33 cellular contexts compared by ENCODE assay signal in the genomic region with DNA sequence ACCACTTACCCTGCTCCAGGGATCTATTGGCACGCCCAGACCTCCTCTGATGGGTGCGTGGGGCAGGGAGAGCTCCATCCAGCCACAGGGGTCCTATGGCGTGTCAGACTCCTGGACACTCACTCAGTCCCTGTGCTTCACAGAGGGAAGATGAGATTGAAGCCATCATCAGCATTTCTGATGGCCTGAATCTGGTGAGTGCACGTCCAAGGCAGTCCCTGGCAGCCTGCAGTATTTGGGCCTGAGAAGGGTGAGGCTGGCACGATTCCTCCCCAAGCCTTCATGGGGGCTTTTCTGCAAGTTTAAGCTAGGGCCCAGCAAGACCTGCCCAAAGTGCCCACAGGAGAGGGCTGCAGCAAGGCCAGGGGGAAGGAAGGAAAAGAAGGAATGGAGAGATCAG. TPM values are rescaled to one million over a fixed set of nuclear protein-coding genes. Genes with fewer than 3 reads are reported as not detected.
"Had no signal": no experiment of that assay in that cellular context is flagged by ENCODE, and none has a peak within 500 bp of the region (broad histone marks: within the 10 kb centered on the region; RNA-seq: fewer than 3 reads in every experiment).

No MANE protein-coding gene starts in this region.

- H3K27ac ChIP-seq: adrenal gland, body of pancreas, epithelial cell of prostate, esophagus squamous epithelium, gastroesophageal sphincter had no signal

- H3K9me3 Mint-ChIP-seq: activated CD4-positive, alpha-beta memory T cell treated with anti-CD3 and anti-CD28 coated beads for 36 hours; activated CD4-positive, alpha-beta T cell treated with anti-CD3 and anti-CD28 coated beads, Interleukin-2, amount 10 ng/mL, durations not matched to agents 24 days and 14 days; activated naive CD4-positive, alpha-beta T cell treated with anti-CD3 and anti-CD28 coated beads, Interleukin-2, amount 10 ng/mL, durations not matched to agents 7 days and 5 days; activated naive CD4-positive, alpha-beta T cell treated with anti-CD3 and anti-CD28 coated beads, Interleukin-2, amount 50 U/mL, for 72 hours; activated naive CD8-positive, alpha-beta T cell treated with anti-CD3 and anti-CD28 coated beads, Interleukin-2, amount 50 U/mL, for 24 hours; activated T-cell treated with anti-CD3 and anti-CD28 coated beads, Interleukin-2, amount 50 U/mL, for 24 hours; activated T-cell treated with anti-CD3 and anti-CD28 coated beads, Interleukin-2, amount 50 U/mL, for 72 hours; T-helper 2 cell treated with Interferon-gamma antibody and Interleukin-4, amounts not matched to agents 5 μg/mL and 100 μg/mL, for 36 hours had no signal

- H3K4me3 ChIP-seq: adrenal gland, body of pancreas, esophagus squamous epithelium, gastroesophageal sphincter had no signal

- DNase-seq: activated CD4-positive, alpha-beta memory T cell treated with anti-CD3 and anti-CD28 coated beads for 36 hours; activated CD4-positive, alpha-beta T cell treated with anti-CD3 and anti-CD28 coated beads for 36 hours; activated CD4-positive, alpha-beta T cell treated with anti-CD3 and anti-CD28 coated beads, Interleukin-2, amount 10 ng/mL, durations not matched to agents 24 days and 14 days; activated CD4-positive, CD25-positive, alpha-beta regulatory T cell; activated CD4-positive, CD25-positive, alpha-beta regulatory T cell treated with anti-CD3 and anti-CD28 coated beads, Interleukin-2, amount 50 U/mL, for 72 hours; activated CD8-positive, alpha-beta memory T cell treated with anti-CD3 and anti-CD28 coated beads, Interleukin-2, amount 50 U/mL, for 48 hours; activated CD8-positive, alpha-beta T cell treated with anti-CD3 and anti-CD28 coated beads, Interleukin-2, amount 10 ng/mL, durations not matched to agents 7 days and 5 days; activated gamma-delta T cell; activated naive CD4-positive, alpha-beta T cell; activated naive CD4-positive, alpha-beta T cell treated with anti-CD3 and anti-CD28 coated beads, Interleukin-2, amount 10 ng/mL, durations not matched to agents 7 days and 5 days; activated naive CD8-positive, alpha-beta T cell treated with anti-CD3 and anti-CD28 coated beads, Interleukin-2, amount 50 U/mL, for 24 hours; activated T-cell treated with anti-CD3 and anti-CD28 coated beads for 4 hours; activated T-cell treated with anti-CD3 and anti-CD28 coated beads, Interleukin-2, amount 50 U/mL, for 24 hours; activated T-cell treated with anti-CD3 and anti-CD28 coated beads, Interleukin-2, amount 50 U/mL, for 72 hours; body of pancreas; effector CD8-positive, alpha-beta T cell; esophagus squamous epithelium; foreskin melanocyte; T-helper 1 cell; T-helper 17 cell; T1000 had no signal

- H3K36me3 Mint-ChIP-seq: activated CD4-positive, alpha-beta memory T cell treated with anti-CD3 and anti-CD28 coated beads for 36 hours; activated naive CD4-positive, alpha-beta T cell treated with anti-CD3 and anti-CD28 coated beads, Interleukin-2, amount 10 ng/mL, durations not matched to agents 7 days and 5 days; activated naive CD4-positive, alpha-beta T cell treated with anti-CD3 and anti-CD28 coated beads, Interleukin-2, amount 50 U/mL, for 72 hours had no signal

- H3K27ac Mint-ChIP-seq: activated CD4-positive, alpha-beta memory T cell treated with anti-CD3 and anti-CD28 coated beads for 36 hours; activated CD4-positive, alpha-beta T cell treated with anti-CD3 and anti-CD28 coated beads for 36 hours; activated CD4-positive, alpha-beta T cell treated with anti-CD3 and anti-CD28 coated beads, Interleukin-2, amount 10 ng/mL, durations not matched to agents 24 days and 14 days; activated CD8-positive, alpha-beta T cell treated with anti-CD3 and anti-CD28 coated beads, Interleukin-2, amount 10 ng/mL, durations not matched to agents 7 days and 5 days; activated naive CD4-positive, alpha-beta T cell treated with anti-CD3 and anti-CD28 coated beads, Interleukin-2, amount 10 ng/mL, durations not matched to agents 7 days and 5 days; activated naive CD4-positive, alpha-beta T cell treated with anti-CD3 and anti-CD28 coated beads, Interleukin-2, amount 50 U/mL, for 72 hours; activated naive CD8-positive, alpha-beta T cell treated with anti-CD3 and anti-CD28 coated beads, Interleukin-2, amount 50 U/mL, for 24 hours; activated T-cell treated with anti-CD3 and anti-CD28 coated beads, Interleukin-2, amount 50 U/mL, for 24 hours; activated T-cell treated with anti-CD3 and anti-CD28 coated beads, Interleukin-2, amount 50 U/mL, for 72 hours; T-helper 2 cell treated with Interferon-gamma antibody and Interleukin-4, amounts not matched to agents 5 μg/mL and 100 μg/mL, for 36 hours had no signal

- H3K4me3 Mint-ChIP-seq: activated CD4-positive, alpha-beta memory T cell treated with anti-CD3 and anti-CD28 coated beads for 36 hours; activated CD4-positive, alpha-beta T cell treated with anti-CD3 and anti-CD28 coated beads for 36 hours; activated CD4-positive, alpha-beta T cell treated with anti-CD3 and anti-CD28 coated beads, Interleukin-2, amount 10 ng/mL, durations not matched to agents 24 days and 14 days; activated CD8-positive, alpha-beta T cell treated with anti-CD3 and anti-CD28 coated beads, Interleukin-2, amount 10 ng/mL, durations not matched to agents 7 days and 5 days; activated naive CD4-positive, alpha-beta T cell treated with anti-CD3 and anti-CD28 coated beads, Interleukin-2, amount 10 ng/mL, durations not matched to agents 7 days and 5 days; activated naive CD8-positive, alpha-beta T cell treated with anti-CD3 and anti-CD28 coated beads, Interleukin-2, amount 50 U/mL, for 24 hours; activated T-cell treated with anti-CD3 and anti-CD28 coated beads, Interleukin-2, amount 50 U/mL, for 24 hours; activated T-cell treated with anti-CD3 and anti-CD28 coated beads, Interleukin-2, amount 50 U/mL, for 72 hours; T-helper 17 cell; T-helper 2 cell treated with Interferon-gamma antibody and Interleukin-4, amounts not matched to agents 5 μg/mL and 100 μg/mL, for 36 hours had no signal

- H3K9me3 ChIP-seq: adrenal gland, body of pancreas, esophagus squamous epithelium, gastroesophageal sphincter had no signal

- H3K36me3 ChIP-seq: adrenal gland, gastroesophageal sphincter had no signal

- H3K4me1 Mint-ChIP-seq: activated CD4-positive, alpha-beta T cell treated with anti-CD3 and anti-CD28 coated beads for 36 hours; activated CD4-positive, alpha-beta T cell treated with anti-CD3 and anti-CD28 coated beads, Interleukin-2, amount 10 ng/mL, durations not matched to agents 24 days and 14 days; activated naive CD4-positive, alpha-beta T cell treated with anti-CD3 and anti-CD28 coated beads, Interleukin-2, amount 10 ng/mL, durations not matched to agents 7 days and 5 days had no signal

- ATAC-seq: activated CD4-positive, alpha-beta T cell treated with anti-CD3 and anti-CD28 coated beads for 36 hours; activated CD8-positive, alpha-beta T cell treated with anti-CD3 and anti-CD28 coated beads, Interleukin-2, amount 10 ng/mL, durations not matched to agents 7 days and 5 days; activated naive CD4-positive, alpha-beta T cell treated with anti-CD3 and anti-CD28 coated beads, Interleukin-2, amount 50 U/mL, for 72 hours; activated naive CD8-positive, alpha-beta T cell treated with anti-CD3 and anti-CD28 coated beads, Interleukin-2, amount 50 U/mL, for 24 hours; activated T-cell treated with anti-CD3 and anti-CD28 coated beads, Interleukin-2, amount 50 U/mL, for 72 hours; body of pancreas; gastroesophageal sphincter; T-helper 17 cell had no signal

RNA-seq across cellular contexts. Expression of a gene that starts 3.3 kb away (rescaled TPM):
- total RNA-seq: fibroblast of lung had no signal

RNA-seq across cellular contexts. Expression of a gene that starts 24.0 kb away (rescaled TPM):
- total RNA-seq: activated CD4-positive, alpha-beta memory T cell treated with anti-CD3 and anti-CD28 coated beads for 36 hours; activated CD4-positive, alpha-beta T cell treated with anti-CD3 and anti-CD28 coated beads for 36 hours; activated CD4-positive, alpha-beta T cell treated with anti-CD3 and anti-CD28 coated beads, Interleukin-2, amount 10 ng/mL, durations not matched to agents 24 days and 14 days; activated CD8-positive, alpha-beta memory T cell treated with anti-CD3 and anti-CD28 coated beads for 36 hours; activated CD8-positive, alpha-beta T cell treated with anti-CD3 and anti-CD28 coated beads, Interleukin-2, amount 10 ng/mL, durations not matched to agents 7 days and 5 days; activated naive CD4-positive, alpha-beta T cell treated with anti-CD3 and anti-CD28 coated beads, Interleukin-2, amount 50 U/mL, for 72 hours; activated T-cell treated with anti-CD3 and anti-CD28 coated beads, Interleukin-2, amount 50 U/mL, for 72 hours; aorta; body of pancreas; chondrocyte; dermis microvascular lymphatic vessel endothelial cell; endothelial cell of umbilical vein; fibroblast of lung; fibroblast of villous mesenchyme; T-helper 17 cell had no signal

RNA-seq across cellular contexts. Expression of a gene that starts 27.7 kb away (rescaled TPM):
- total RNA-seq: activated CD4-positive, alpha-beta memory T cell treated with anti-CD3 and anti-CD28 coated beads for 36 hours; activated CD4-positive, alpha-beta T cell treated with anti-CD3 and anti-CD28 coated beads for 36 hours; activated CD4-positive, alpha-beta T cell treated with anti-CD3 and anti-CD28 coated beads, Interleukin-2, amount 10 ng/mL, durations not matched to agents 24 days and 14 days; activated CD8-positive, alpha-beta memory T cell treated with anti-CD3 and anti-CD28 coated beads for 36 hours; activated CD8-positive, alpha-beta T cell treated with anti-CD3 and anti-CD28 coated beads, Interleukin-2, amount 10 ng/mL, durations not matched to agents 7 days and 5 days; activated naive CD4-positive, alpha-beta T cell treated with anti-CD3 and anti-CD28 coated beads, Interleukin-2, amount 50 U/mL, for 72 hours; activated T-cell treated with anti-CD3 and anti-CD28 coated beads, Interleukin-2, amount 50 U/mL, for 72 hours; adrenal gland; aorta; body of pancreas; chondrocyte; dermis microvascular lymphatic vessel endothelial cell; endothelial cell of umbilical vein; esophagus squamous epithelium; fibroblast of lung; fibroblast of villous mesenchyme; gastroesophageal sphincter; T-helper 17 cell had no signal

RNA-seq across cellular contexts. Expression of a gene that starts 43.7 kb away (rescaled TPM):
- total RNA-seq: activated CD4-positive, alpha-beta memory T cell treated with anti-CD3 and anti-CD28 coated beads for 36 hours; activated CD4-positive, alpha-beta T cell treated with anti-CD3 and anti-CD28 coated beads for 36 hours; activated CD4-positive, alpha-beta T cell treated with anti-CD3 and anti-CD28 coated beads, Interleukin-2, amount 10 ng/mL, durations not matched to agents 24 days and 14 days; activated CD8-positive, alpha-beta memory T cell treated with anti-CD3 and anti-CD28 coated beads for 36 hours; activated CD8-positive, alpha-beta T cell treated with anti-CD3 and anti-CD28 coated beads, Interleukin-2, amount 10 ng/mL, durations not matched to agents 7 days and 5 days; activated naive CD4-positive, alpha-beta T cell treated with anti-CD3 and anti-CD28 coated beads, Interleukin-2, amount 50 U/mL, for 72 hours; activated T-cell treated with anti-CD3 and anti-CD28 coated beads, Interleukin-2, amount 50 U/mL, for 72 hours; adrenal gland; aorta; body of pancreas; chondrocyte; dermis microvascular lymphatic vessel endothelial cell; endothelial cell of umbilical vein; fibroblast of lung; fibroblast of villous mesenchyme; T-helper 17 cell had no signal

RNA-seq across cellular contexts. Expression of a gene that starts 47.2 kb away (rescaled TPM):
- total RNA-seq: activated CD4-positive, alpha-beta memory T cell treated with anti-CD3 and anti-CD28 coated beads for 36 hours; activated CD4-positive, alpha-beta T cell treated with anti-CD3 and anti-CD28 coated beads for 36 hours; activated CD4-positive, alpha-beta T cell treated with anti-CD3 and anti-CD28 coated beads, Interleukin-2, amount 10 ng/mL, durations not matched to agents 24 days and 14 days; activated CD8-positive, alpha-beta memory T cell treated with anti-CD3 and anti-CD28 coated beads for 36 hours; activated CD8-positive, alpha-beta T cell treated with anti-CD3 and anti-CD28 coated beads, Interleukin-2, amount 10 ng/mL, durations not matched to agents 7 days and 5 days; activated naive CD4-positive, alpha-beta T cell treated with anti-CD3 and anti-CD28 coated beads, Interleukin-2, amount 50 U/mL, for 72 hours; activated T-cell treated with anti-CD3 and anti-CD28 coated beads, Interleukin-2, amount 50 U/mL, for 72 hours; adrenal gland; aorta; body of pancreas; chondrocyte; dermis microvascular lymphatic vessel endothelial cell; endothelial cell of umbilical vein; fibroblast of lung; fibroblast of villous mesenchyme; T-helper 17 cell had no signal
